Comparison of ENCODE assay signal across 1 cellular context in the genomic region with DNA sequence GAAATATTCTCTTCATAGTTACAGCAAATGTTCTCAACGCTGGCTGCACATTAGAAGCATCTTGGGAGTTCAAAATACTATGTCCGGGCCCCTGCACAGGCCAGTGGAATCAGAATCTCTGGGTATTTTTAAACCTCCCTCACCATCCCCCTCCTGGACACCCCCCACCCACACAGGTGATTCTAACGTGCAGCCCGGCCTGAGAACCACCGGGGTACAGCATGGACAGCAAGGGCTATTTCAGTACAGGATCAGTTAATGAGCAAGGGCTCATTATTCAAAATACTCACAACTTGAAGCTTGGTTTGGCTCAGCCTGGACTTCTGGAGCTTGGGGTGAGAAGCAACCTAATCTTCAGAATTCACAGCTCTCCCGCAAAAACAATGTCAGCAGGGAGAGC.
TF ChIP-seq lines count a peak whose summit lies in the region.

No MANE protein-coding gene starts in this region.

TF ChIP-seq in GM12878, 131 proteins besides CTCF, POLR2A, EP300 and RAD21 (continued from another document and continues in another):
- TF ChIP-seq, protein P1, sequence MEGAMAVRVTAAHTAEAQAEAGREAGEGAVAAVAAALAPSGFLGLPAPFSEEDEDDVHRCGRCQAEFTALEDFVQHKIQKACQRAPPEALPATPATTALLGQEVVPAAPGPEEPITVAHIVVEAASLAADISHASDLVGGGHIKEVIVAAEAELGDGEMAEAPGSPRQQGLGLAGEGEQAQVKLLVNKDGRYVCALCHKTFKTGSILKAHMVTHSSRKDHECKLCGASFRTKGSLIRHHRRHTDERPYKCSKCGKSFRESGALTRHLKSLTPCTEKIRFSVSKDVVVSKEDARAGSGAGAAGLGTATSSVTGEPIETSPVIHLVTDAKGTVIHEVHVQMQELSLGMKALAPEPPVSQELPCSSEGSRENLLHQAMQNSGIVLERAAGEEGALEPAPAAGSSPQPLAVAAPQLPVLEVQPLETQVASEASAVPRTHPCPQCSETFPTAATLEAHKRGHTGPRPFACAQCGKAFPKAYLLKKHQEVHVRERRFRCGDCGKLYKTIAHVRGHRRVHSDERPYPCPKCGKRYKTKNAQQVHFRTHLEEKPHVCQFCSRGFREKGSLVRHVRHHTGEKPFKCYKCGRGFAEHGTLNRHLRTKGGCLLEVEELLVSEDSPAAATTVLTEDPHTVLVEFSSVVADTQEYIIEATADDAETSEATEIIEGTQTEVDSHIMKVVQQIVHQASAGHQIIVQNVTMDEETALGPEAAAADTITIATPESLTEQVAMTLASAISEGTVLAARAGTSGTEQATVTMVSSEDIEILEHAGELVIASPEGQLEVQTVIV (IDR thresholded peaks at IDR 0.05; ENCODE audit: borderline replicate concordance, partially characterized antibody) = no peak
- no peak for TF ChIP-seq NR2C2 (IDR thresholded peaks at IDR 0.05; ENCODE audit: borderline replicate concordance, control insufficient read depth, insufficient read length, low read depth)
- no peak for TF ChIP-seq CUX1 (IDR thresholded peaks at IDR 0.05; ENCODE audit: insufficient replicate concordance, low read depth, low read length)
- 0 out of 2 replicates have a peak, but pooled peaks have one; percentile 46 for TF ChIP-seq TCF12 (IDR thresholded peaks at IDR 0.05; ENCODE audit: low read depth, low read length)
- TF ChIP-seq RFX5 (IDR thresholded peaks at IDR 0.05; ENCODE audit: low read depth, low read length) = no peak
- no peak for TF ChIP-seq SREBF2 (IDR thresholded peaks at IDR 0.05; ENCODE audit: low read length)
- TF ChIP-seq HDAC6 (IDR thresholded peaks at IDR 0.05; ENCODE audit: unreplicated experiment) = no peak
- TF ChIP-seq GATAD2B (conservative IDR thresholded peaks at IDR 0.05; ENCODE audit: low read depth) = no peak
- TF ChIP-seq, protein P2, sequence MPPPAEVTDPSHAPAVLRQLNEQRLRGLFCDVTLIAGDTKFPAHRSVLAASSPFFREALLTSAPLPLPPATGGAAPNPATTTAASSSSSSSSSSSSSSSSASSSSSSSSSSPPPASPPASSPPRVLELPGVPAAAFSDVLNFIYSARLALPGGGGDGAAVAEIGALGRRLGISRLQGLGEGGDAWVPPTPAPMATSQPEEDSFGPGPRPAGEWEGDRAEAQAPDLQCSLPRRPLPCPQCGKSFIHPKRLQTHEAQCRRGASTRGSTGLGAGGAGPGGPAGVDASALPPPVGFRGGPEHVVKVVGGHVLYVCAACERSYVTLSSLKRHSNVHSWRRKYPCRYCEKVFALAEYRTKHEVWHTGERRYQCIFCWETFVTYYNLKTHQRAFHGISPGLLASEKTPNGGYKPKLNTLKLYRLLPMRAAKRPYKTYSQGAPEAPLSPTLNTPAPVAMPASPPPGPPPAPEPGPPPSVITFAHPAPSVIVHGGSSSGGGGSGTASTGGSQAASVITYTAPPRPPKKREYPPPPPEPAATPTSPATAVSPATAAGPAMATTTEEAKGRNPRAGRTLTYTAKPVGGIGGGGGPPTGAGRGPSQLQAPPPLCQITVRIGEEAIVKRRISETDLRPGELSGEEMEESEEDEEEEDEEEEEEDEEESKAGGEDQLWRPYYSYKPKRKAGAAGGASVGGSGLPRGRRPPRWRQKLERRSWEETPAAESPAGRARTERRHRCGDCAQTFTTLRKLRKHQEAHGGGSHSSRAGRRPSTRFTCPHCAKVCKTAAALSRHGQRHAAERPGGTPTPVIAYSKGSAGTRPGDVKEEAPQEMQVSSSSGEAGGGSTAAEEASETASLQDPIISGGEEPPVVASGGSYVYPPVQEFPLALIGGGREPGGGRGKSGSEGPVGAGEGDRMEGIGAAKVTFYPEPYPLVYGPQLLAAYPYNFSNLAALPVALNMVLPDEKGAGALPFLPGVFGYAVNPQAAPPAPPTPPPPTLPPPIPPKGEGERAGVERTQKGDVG (CRISPR knock-in tag; IDR thresholded peaks at IDR 0.05) = no peak
- no peak for TF ChIP-seq SIN3A (IDR thresholded peaks at IDR 0.05; ENCODE audit: low read depth, low read length)
- no peak for TF ChIP-seq ZNF217 (IDR thresholded peaks at IDR 0.05)
- no peak for TF ChIP-seq WRNIP1 (IDR thresholded peaks at IDR 0.05; ENCODE audit: borderline replicate concordance, low read depth, low read length)
- no peak for TF ChIP-seq TBL1XR1 (IDR thresholded peaks at IDR 0.05; ENCODE audit: low read depth, low read length)
- no peak for TF ChIP-seq ATF3 (IDR thresholded peaks at IDR 0.05; ENCODE audit: borderline replicate concordance, extremely low read depth, low read depth, low read length)
- TF ChIP-seq JUNB (IDR thresholded peaks at IDR 0.05) = no peak
- no peak for TF ChIP-seq EZH2 (IDR thresholded peaks at IDR 0.05; ENCODE audit: borderline replicate concordance, control insufficient read depth, low read depth, low read length)
- TF ChIP-seq GABPA (IDR thresholded peaks at IDR 0.05; ENCODE audit: low read depth) = no peak
- no peak for TF ChIP-seq TCF7 (IDR thresholded peaks at IDR 0.05; ENCODE audit: borderline replicate concordance)
- no peak for TF ChIP-seq PAX8 (IDR thresholded peaks at IDR 0.05)
- no peak for TF ChIP-seq CREB1 (IDR thresholded peaks at IDR 0.05; ENCODE audit: low read depth)
- peak; percentile 4; the same call in 1 of the 2 replicates for TF ChIP-seq YY1 (IDR thresholded peaks at IDR 0.05; ENCODE audit: low read depth, low read length)
- TF ChIP-seq EGR1 (IDR thresholded peaks at IDR 0.05; ENCODE audit: borderline replicate concordance in 1 of 2, low read depth in 2 of 2, low read length in 2 of 2) = peak in 1 of 2 experiments; percentile 89; a peak in 2 of 3 replicates
- TF ChIP-seq REST (IDR thresholded peaks at IDR 0.05; ENCODE audit: low read depth, low read length) = no peak
- TF ChIP-seq BHLHE40 (IDR thresholded peaks at IDR 0.05; ENCODE audit: borderline replicate concordance in 1 of 2, low read depth in 2 of 2, low read length in 1 of 2) = peak in 1 of 2 experiments; percentile 15; a peak in 1 of 4 replicates
- TF ChIP-seq RUNX3 (IDR thresholded peaks at IDR 0.05; ENCODE audit: low read length) = peak; percentile 49; the same call in 1 of the 2 replicates
- TF ChIP-seq MEF2A (IDR thresholded peaks at IDR 0.05; ENCODE audit: insufficient read depth, low read depth, low read length) = peak; percentile 74; the same call in 1 of the 2 replicates
- TF ChIP-seq YBX1 (IDR thresholded peaks at IDR 0.05) = no peak
- no peak for TF ChIP-seq KLF5 (IDR thresholded peaks at IDR 0.05; ENCODE audit: partially characterized antibody)
- TF ChIP-seq IKZF1 (conservative IDR thresholded peaks at IDR 0.05) = no peak
- TF ChIP-seq EED (IDR thresholded peaks at IDR 0.05; ENCODE audit: low read depth) = no peak
- TF ChIP-seq, protein P3, sequence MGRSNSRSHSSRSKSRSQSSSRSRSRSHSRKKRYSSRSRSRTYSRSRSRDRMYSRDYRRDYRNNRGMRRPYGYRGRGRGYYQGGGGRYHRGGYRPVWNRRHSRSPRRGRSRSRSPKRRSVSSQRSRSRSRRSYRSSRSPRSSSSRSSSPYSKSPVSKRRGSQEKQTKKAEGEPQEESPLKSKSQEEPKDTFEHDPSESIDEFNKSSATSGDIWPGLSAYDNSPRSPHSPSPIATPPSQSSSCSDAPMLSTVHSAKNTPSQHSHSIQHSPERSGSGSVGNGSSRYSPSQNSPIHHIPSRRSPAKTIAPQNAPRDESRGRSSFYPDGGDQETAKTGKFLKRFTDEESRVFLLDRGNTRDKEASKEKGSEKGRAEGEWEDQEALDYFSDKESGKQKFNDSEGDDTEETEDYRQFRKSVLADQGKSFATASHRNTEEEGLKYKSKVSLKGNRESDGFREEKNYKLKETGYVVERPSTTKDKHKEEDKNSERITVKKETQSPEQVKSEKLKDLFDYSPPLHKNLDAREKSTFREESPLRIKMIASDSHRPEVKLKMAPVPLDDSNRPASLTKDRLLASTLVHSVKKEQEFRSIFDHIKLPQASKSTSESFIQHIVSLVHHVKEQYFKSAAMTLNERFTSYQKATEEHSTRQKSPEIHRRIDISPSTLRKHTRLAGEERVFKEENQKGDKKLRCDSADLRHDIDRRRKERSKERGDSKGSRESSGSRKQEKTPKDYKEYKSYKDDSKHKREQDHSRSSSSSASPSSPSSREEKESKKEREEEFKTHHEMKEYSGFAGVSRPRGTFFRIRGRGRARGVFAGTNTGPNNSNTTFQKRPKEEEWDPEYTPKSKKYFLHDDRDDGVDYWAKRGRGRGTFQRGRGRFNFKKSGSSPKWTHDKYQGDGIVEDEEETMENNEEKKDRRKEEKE (IDR thresholded peaks at IDR 0.05) = no peak
- no peak for TF ChIP-seq CBX3 (IDR thresholded peaks at IDR 0.05; ENCODE audit: borderline replicate concordance, low read depth)
- TF ChIP-seq MLLT1 (IDR thresholded peaks at IDR 0.05) = no peak
- no peak for TF ChIP-seq ZNF384 (IDR thresholded peaks at IDR 0.05; ENCODE audit: borderline replicate concordance, low read depth, low read length)
- no peak for TF ChIP-seq SREBF1 (IDR thresholded peaks at IDR 0.05; ENCODE audit: low read length)
- TF ChIP-seq PKNOX1 (IDR thresholded peaks at IDR 0.05) = no peak
- no peak for TF ChIP-seq BMI1 (IDR thresholded peaks at IDR 0.05; ENCODE audit: borderline replicate concordance)
